ENCODE assay signal across 21 cellular contexts in genomic region chr1:58650141-58650540, GRCh38. TPM values are rescaled to one million over a fixed set of nuclear protein-coding genes. Genes with fewer than 3 reads are reported as not detected.
DNase-seq lines count a peak whose midpoint lies in the region; ATAC-seq and TF ChIP-seq lines count a peak whose summit lies in the region.
"Had no signal": no experiment of that assay in that cellular context is flagged by ENCODE, and none has a peak within 500 bp of the region (broad histone marks: within the 10 kb centered on the region; RNA-seq: fewer than 3 reads in every experiment).

No MANE protein-coding gene starts in this region.

- in situ Hi-C loops in brain microvascular endothelial cell (cut with HindIII; ENCODE audit: low pct_ligation_motif_present, low sequenced_read_pairs): no loop called here

- H3K4me1 Mint-ChIP-seq in Calu3 (ENCODE audit: low read depth, unreplicated experiment) (peaks cover 17% of the 10 kb centered on the region), WTC11 (peaks cover 10% of the 10 kb centered on the region)

- H3K9me3 Mint-ChIP-seq in Calu3 (ENCODE audit: low read depth, unreplicated experiment) (no peaks in the 10 kb centered on the region), WTC11 (no peaks in the 10 kb centered on the region)
- H3K9me3 Mint-ChIP-seq: activated CD8-positive, alpha-beta T cell treated with anti-CD3 and anti-CD28 coated beads for 36 hours had no signal

- H3K36me3 ChIP-seq in brain microvascular endothelial cell (replicated peaks): no peaks in the 10 kb centered on the region
- H3K36me3 ChIP-seq: BLaER1, neural progenitor cell had no signal

- ATAC-seq in WTC11: 0 out of 2 replicates have a peak, but pooled peaks have one; percentile 6
- ATAC-seq: activated CD8-positive, alpha-beta T cell treated with anti-CD3 and anti-CD28 coated beads for 36 hours; HCT116; T-helper 17 cell had no signal

- BruUV-seq in Calu3 (replicated peaks; lab: Mats Ljungman, UMichigan): TSS peak; percentile 14

- H3K4me3 Mint-ChIP-seq in Calu3 (ENCODE audit: low read depth, unreplicated experiment): no peak overlapping the region
- H3K4me3 Mint-ChIP-seq in WTC11: no peak overlapping the region
- H3K4me3 Mint-ChIP-seq: activated CD8-positive, alpha-beta T cell treated with anti-CD3 and anti-CD28 coated beads for 36 hours; neural progenitor cell had no signal

- intact Hi-C loops in Calu3 (cut with micrococcal nuclease; ENCODE audit: unreplicated experiment): loop anchor here (10.0 kb wide), 1 partner anchor 105 kb away; the partner anchor contains the start of gene OMA1

- H3K27ac ChIP-seq in brain microvascular endothelial cell: no peak overlapping the region
- H3K27ac ChIP-seq: BLaER1, left ventricle myocardium inferior, neural progenitor cell, stomach had no signal

- H3K27me3 ChIP-seq in brain microvascular endothelial cell (replicated peaks): no peaks in the 10 kb centered on the region
- H3K27me3 ChIP-seq: BLaER1, neural progenitor cell, stomach had no signal

- DNase-seq in Calu3 (no peak), HT1080 (ENCODE audit: low read depth) (peak; percentile 18), WTC11 (ENCODE audit: low spot score) (no peak), kidney tubule cell (ENCODE audit: low spot score) (peak; percentile 7), brain microvascular endothelial cell (no peak), HuH-7 (ENCODE audit: low spot score) (no peak)
- DNase-seq in stimulated activated naive CD4-positive, alpha-beta T cell (lab: John Stamatoyannopoulos, UW): no peak
- DNase-seq: ACHN; activated CD8-positive, alpha-beta memory T cell treated with anti-CD3 and anti-CD28 coated beads, Interleukin-2, amount 50 U/mL, for 48 hours; activated naive CD4-positive, alpha-beta T cell treated with anti-CD3 and anti-CD28 coated beads, Interleukin-2, amount 50 U/mL, for 16 hours; KBM-7; left ventricle myocardium inferior; NCI-H1417 treated with DMSO at 0.1 percent for 48 hours; NCI-H226; T-helper 17 cell had no signal

- H3K36me3 Mint-ChIP-seq in Calu3 (ENCODE audit: insufficient read depth, unreplicated experiment): no peaks in the 10 kb centered on the region
- no peaks in the 10 kb centered on the region for H3K36me3 Mint-ChIP-seq in WTC11
- H3K36me3 Mint-ChIP-seq: neural progenitor cell had no signal

- CTCF ChIA-PET in Calu3 (lab: Charles Lee): no interaction called here
- CTCF ChIA-PET in WTC11 (lab: Charles Lee): interaction anchor here (1.1 kb wide), 1 partner anchor 31 kb away, joined by 3 read pairs; no protein-coding TSS in a partner anchor

- no peak for TF ChIP-seq CTCF in Calu3 (IDR thresholded peaks at IDR 0.05; ENCODE audit: unreplicated experiment)
- no peak for TF ChIP-seq CTCF in WTC11 (IDR thresholded peaks at IDR 0.05)
- TF ChIP-seq CTCF in brain microvascular endothelial cell (IDR thresholded peaks at IDR 0.05; ENCODE audit: low read depth, low read length, missing control alignments): no peak

- no peak overlapping the region for H3K4me3 ChIP-seq in brain microvascular endothelial cell (ENCODE audit: low read depth, low read length)
- H3K4me3 ChIP-seq: BLaER1, left ventricle myocardium inferior, neural progenitor cell, smooth muscle cell, stomach had no signal

- POLR2A ChIA-PET in WTC11 (lab: Charles Lee): no interaction called here

- no peak overlapping the region for H3K27ac Mint-ChIP-seq in Calu3 (ENCODE audit: unreplicated experiment)
- H3K27ac Mint-ChIP-seq in WTC11: peak overlapping the region; percentile 69
- H3K27ac Mint-ChIP-seq: neural progenitor cell had no signal

- H3K27me3 Mint-ChIP-seq in Calu3 (ENCODE audit: unreplicated experiment) (no peaks in the 10 kb centered on the region), WTC11 (ENCODE audit: low read depth) (no peaks in the 10 kb centered on the region)
- H3K27me3 Mint-ChIP-seq: activated CD8-positive, alpha-beta T cell treated with anti-CD3 and anti-CD28 coated beads for 36 hours; T-helper 17 cell had no signal

TF ChIP-seq in WTC11, 78 proteins besides CTCF, POLR2A, EP300 and RAD21 (continues in another document):
- TF ChIP-seq, protein P1, sequence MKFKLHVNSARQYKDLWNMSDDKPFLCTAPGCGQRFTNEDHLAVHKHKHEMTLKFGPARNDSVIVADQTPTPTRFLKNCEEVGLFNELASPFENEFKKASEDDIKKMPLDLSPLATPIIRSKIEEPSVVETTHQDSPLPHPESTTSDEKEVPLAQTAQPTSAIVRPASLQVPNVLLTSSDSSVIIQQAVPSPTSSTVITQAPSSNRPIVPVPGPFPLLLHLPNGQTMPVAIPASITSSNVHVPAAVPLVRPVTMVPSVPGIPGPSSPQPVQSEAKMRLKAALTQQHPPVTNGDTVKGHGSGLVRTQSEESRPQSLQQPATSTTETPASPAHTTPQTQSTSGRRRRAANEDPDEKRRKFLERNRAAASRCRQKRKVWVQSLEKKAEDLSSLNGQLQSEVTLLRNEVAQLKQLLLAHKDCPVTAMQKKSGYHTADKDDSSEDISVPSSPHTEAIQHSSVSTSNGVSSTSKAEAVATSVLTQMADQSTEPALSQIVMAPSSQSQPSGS (CRISPR knock-in tag; IDR thresholded peaks at IDR 0.05; ENCODE audit: borderline replicate concordance, low read depth): no peak
- TF ChIP-seq ZNF423 (CRISPR knock-in tag; IDR thresholded peaks at IDR 0.05): no peak
- TF ChIP-seq, protein P2, sequence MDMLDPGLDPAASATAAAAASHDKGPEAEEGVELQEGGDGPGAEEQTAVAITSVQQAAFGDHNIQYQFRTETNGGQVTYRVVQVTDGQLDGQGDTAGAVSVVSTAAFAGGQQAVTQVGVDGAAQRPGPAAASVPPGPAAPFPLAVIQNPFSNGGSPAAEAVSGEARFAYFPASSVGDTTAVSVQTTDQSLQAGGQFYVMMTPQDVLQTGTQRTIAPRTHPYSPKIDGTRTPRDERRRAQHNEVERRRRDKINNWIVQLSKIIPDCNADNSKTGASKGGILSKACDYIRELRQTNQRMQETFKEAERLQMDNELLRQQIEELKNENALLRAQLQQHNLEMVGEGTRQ (CRISPR knock-in tag; IDR thresholded peaks at IDR 0.05): no peak
- no peak for TF ChIP-seq NFYB (CRISPR knock-in tag; conservative IDR thresholded peaks at IDR 0.05; ENCODE audit: low read depth)
- TF ChIP-seq RORB (CRISPR knock-in tag; IDR thresholded peaks at IDR 0.05): no peak
- TF ChIP-seq, protein P3, sequence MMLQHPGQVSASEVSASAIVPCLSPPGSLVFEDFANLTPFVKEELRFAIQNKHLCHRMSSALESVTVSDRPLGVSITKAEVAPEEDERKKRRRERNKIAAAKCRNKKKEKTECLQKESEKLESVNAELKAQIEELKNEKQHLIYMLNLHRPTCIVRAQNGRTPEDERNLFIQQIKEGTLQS (CRISPR knock-in tag; conservative IDR thresholded peaks at IDR 0.05): no peak
- TF ChIP-seq CREB1 (CRISPR knock-in tag; IDR thresholded peaks at IDR 0.05): no peak
- no peak for TF ChIP-seq KAT7 (CRISPR knock-in tag; IDR thresholded peaks at IDR 0.05; ENCODE audit: borderline replicate concordance)
- no peak for TF ChIP-seq ZNF232 (CRISPR knock-in tag; IDR thresholded peaks at IDR 0.05)
- no peak for TF ChIP-seq ARID4B (CRISPR knock-in tag; IDR thresholded peaks at IDR 0.05; ENCODE audit: borderline replicate concordance)
- no peak for TF ChIP-seq HMGA2 (CRISPR knock-in tag; IDR thresholded peaks at IDR 0.05)
- no peak for TF ChIP-seq NFATC4 (CRISPR knock-in tag; IDR thresholded peaks at IDR 0.05)
- TF ChIP-seq IRF2 (CRISPR knock-in tag; IDR thresholded peaks at IDR 0.05; ENCODE audit: borderline replicate concordance, low read depth): no peak

RNA-seq across cellular contexts. Expression of gene MYSM1, which starts 49.7 kb away (rescaled TPM):
- total RNA-seq in Calu3 (2022): 44.6 and 48.2 TPM in 2 replicates
- 8.6 and 9.9 TPM in 2 replicates for total RNA-seq in HT1080 (2014; rRNA removed; shearing (Covaris generic))
- polyA plus RNA-seq in HT1080 (2015; cell fraction: cytosol; rRNA removed): 11.2 and 13.2 TPM in 2 replicates
- 106 and 120 TPM in 2 replicates for polyA plus RNA-seq in HT1080 (2015; cell fraction: nucleus; rRNA removed)
- total RNA-seq in WTC11 (2021): 86.4 to 118 TPM (median 89.3 TPM) in 3 replicates

Comparison
In these comparisons a context has a peak if more than half of its experiments do, and no peak if none do; other contexts are left out.
1. DNase-seq: peak in HT1080 (single experiment) and kidney tubule cell (single experiment); none in Calu3 (single experiment), WTC11 (single experiment), stimulated activated naive CD4-positive, alpha-beta T cell (0 of 6), brain microvascular endothelial cell (single experiment) and HuH-7 (single experiment).